Comparison of ENCODE assay signal across 35 cellular contexts in genomic region chr10:71444284-71445054, GRCh38.
"Had no signal": no experiment of that assay in that cellular context is flagged by ENCODE, and none has a peak within 500 bp of the region (broad histone marks: within the 10 kb centered on the region; RNA-seq: fewer than 3 reads in every experiment).

No MANE protein-coding gene starts in this region.

- H3K4me2 ChIP-seq: KMS-11, SK-N-SH had no signal

- ATAC-seq: activated CD8-positive, alpha-beta memory T cell treated with anti-CD3 and anti-CD28 coated beads, Interleukin-2, amount 10 ng/mL, durations not matched to agents 7 days and 5 days; activated T-cell treated with anti-CD3 and anti-CD28 coated beads, Interleukin-2, amount 50 U/mL, for 72 hours; activated T-helper 17 cell treated with anti-CD3 and anti-CD28 coated beads, Interleukin-2, amount 50 U/mL, for 72 hours; T-cell; T-helper 17 cell had no signal

- H3K9me3 ChIP-seq: ascending aorta, breast epithelium, SJSA1, SK-N-SH had no signal

- H3K27ac ChIP-seq: ascending aorta, breast epithelium, KMS-11, SJSA1, VCaP had no signal

- H3K9ac ChIP-seq: KMS-11, SK-N-SH had no signal

- H3K27me3 ChIP-seq: ascending aorta, breast epithelium, SJSA1 had no signal

- H3K4me3 ChIP-seq: ascending aorta, breast epithelium, SJSA1 had no signal

- H3K4me1 ChIP-seq: ascending aorta, breast epithelium, SJSA1 had no signal

- DNase-seq: activated CD4-positive, alpha-beta memory T cell treated with anti-CD3 and anti-CD28 coated beads, Interleukin-2, amount 10 ng/mL, durations not matched to agents 7 days and 5 days; activated CD4-positive, alpha-beta T cell treated with anti-CD3 and anti-CD28 coated beads for 1 hour; activated CD4-positive, alpha-beta T cell treated with anti-CD3 and anti-CD28 coated beads for 48 hours; activated CD4-positive, CD25-positive, alpha-beta regulatory T cell; activated CD8-positive, alpha-beta memory T cell treated with anti-CD3 and anti-CD28 coated beads for 24 hours; activated CD8-positive, alpha-beta memory T cell treated with anti-CD3 and anti-CD28 coated beads, Interleukin-2, amount 10 ng/mL, durations not matched to agents 7 days and 5 days; activated CD8-positive, alpha-beta memory T cell treated with anti-CD3 and anti-CD28 coated beads, Interleukin-2, amount 50 U/mL, for 48 hours; activated effector memory CD4-positive, alpha-beta T cell treated with anti-CD3 and anti-CD28 coated beads, Interleukin-2, amount 50 U/mL, for 16 hours; activated naive CD4-positive, alpha-beta T cell; activated naive CD8-positive, alpha-beta T cell treated with anti-CD3 and anti-CD28 coated beads, Interleukin-2, amount 10 ng/mL, durations not matched to agents 7 days and 5 days; activated T-cell treated with anti-CD3 and anti-CD28 coated beads, Interleukin-2, amount 50 U/mL, for 1 hour; activated T-cell treated with anti-CD3 and anti-CD28 coated beads, Interleukin-2, amount 50 U/mL, for 72 hours; amygdala; MM.1S; MV-4-11; NCI-H1092; NCI-H1436 treated with DMSO at 0.1 percent for 48 hours; NCI-H1694 treated with DMSO at 0.1 percent for 48 hours; NCI-H2029; NCI-H2171 treated with DMSO at 0.1 percent for 48 hours; NCI-H2227 treated with DMSO at 0.1 percent for 48 hours; NCI-H446; NCI-H524 treated with DMSO at 0.1 percent for 48 hours; OCI-M1; SHP77 treated with DMSO at 0.1 percent for 48 hours; SK-N-SH; T-cell; T-helper 17 cell; T-helper 9 cell had no signal

- H3K36me3 ChIP-seq: ascending aorta, breast epithelium, SJSA1 had no signal
